In the genomic region with DNA sequence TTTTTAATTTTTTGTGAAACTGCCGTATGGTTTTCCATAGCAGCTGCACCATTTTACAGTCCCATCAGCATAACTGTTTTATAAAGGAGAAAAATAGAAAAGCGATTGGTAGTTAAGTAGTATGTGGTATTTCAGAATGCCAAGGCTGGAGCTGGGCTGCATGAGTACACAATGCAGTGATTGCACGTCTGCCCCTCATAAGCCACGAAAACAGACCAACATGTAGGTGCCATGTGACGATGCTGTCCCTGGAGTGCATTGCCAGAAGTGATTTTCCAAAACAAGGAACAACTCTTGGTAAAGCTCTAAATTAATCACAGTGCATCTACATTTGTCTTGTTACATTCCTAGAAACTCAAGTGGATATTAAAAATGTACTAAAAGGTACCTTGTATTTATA, we compare ENCODE assay signal across 8 cellular contexts.
"Had no signal": no experiment of that assay in that cellular context is flagged by ENCODE, and none has a peak within 500 bp of the region (broad histone marks: within the 10 kb centered on the region; RNA-seq: fewer than 3 reads in every experiment).

No MANE protein-coding gene starts in this region.

- ATAC-seq: GM12878 had no signal

- FAIRE-seq: G401.6, GM12878, GM12891, GM12892, GM18507, GM19239 had no signal

- DNase-seq: GDM1, GF-D8 had no signal

- H3K4me3 ChIP-seq: GM12878 had no signal
